ENCODE assay signal across 17 cellular contexts in the genomic region with DNA sequence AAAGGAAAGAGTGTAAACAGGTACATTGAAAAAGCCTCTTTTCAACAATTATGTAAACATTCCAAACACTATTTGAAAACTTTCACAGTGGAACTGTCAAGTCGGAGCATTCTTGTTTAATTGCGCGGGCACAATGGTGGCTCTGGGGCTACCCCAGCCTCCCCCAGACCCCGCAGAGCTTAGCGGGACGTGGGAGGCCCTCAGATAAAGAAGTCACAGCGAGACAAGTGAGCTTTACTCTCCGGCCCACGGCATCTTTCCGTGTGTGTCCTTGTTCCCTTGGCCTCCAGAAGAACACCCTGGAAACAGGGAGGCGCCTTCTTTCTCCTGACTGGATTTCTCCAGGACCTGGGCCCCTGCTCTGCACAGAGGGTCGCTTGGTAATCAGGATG.
DNase-seq lines count a peak whose midpoint lies in the region; ATAC-seq and TF ChIP-seq lines count a peak whose summit lies in the region.
"Had no signal": no experiment of that assay in that cellular context is flagged by ENCODE, and none has a peak within 500 bp of the region (broad histone marks: within the 10 kb centered on the region; RNA-seq: fewer than 3 reads in every experiment).

No MANE protein-coding gene starts in this region.

- H3K18ac ChIP-seq in mesendoderm (ENCODE audit: low read length), result peak overlapping the region; percentile 86

- H3K4me2 ChIP-seq in mesendoderm (ENCODE audit: low read length), result peak overlapping the region; percentile 35

- H2BK120ac ChIP-seq in mesendoderm (ENCODE audit: low read depth, low read length), result no peak overlapping the region

- H3K36me3 ChIP-seq in mesendoderm (ENCODE audit: control insufficient read depth, insufficient read depth, low read length) (no peaks in the 10 kb centered on the region), stomach smooth muscle (ENCODE audit: control insufficient read depth in 2 of 2, insufficient read depth in 2 of 2, low read length in 2 of 2) (no peaks in the 10 kb centered on the region)

- H2AK5ac ChIP-seq in mesendoderm (ENCODE audit: low read length), result no peak overlapping the region

- no peak overlapping the region for H3K23ac ChIP-seq in mesendoderm (ENCODE audit: low read length)

- no peak overlapping the region for H2BK15ac ChIP-seq in mesendoderm (replicated peaks; ENCODE audit: low read depth)

- H3K27me3 ChIP-seq in mesendoderm (ENCODE audit: insufficient read depth, low read length, poor library complexity) (no peaks in the 10 kb centered on the region), stomach smooth muscle (ENCODE audit: control insufficient read depth in 1 of 2, insufficient read depth in 2 of 2, low read length in 2 of 2) (peaks cover 15 to 17% of the 10 kb centered on the region in 2 donors)

- whole genome bisulfite sequencing in mesendoderm (ENCODE audit: extremely low coverage, insufficient coverage, low lambda C conversion rate), result no CpG with 5 or more reads among the region's 12 CpGs

- H3K79me2 ChIP-seq in mesendoderm (ENCODE audit: control insufficient read depth, insufficient read depth, low read length), result no peaks in the 10 kb centered on the region

- peak; percentile 40 for DNase-seq in activated CD8-positive, alpha-beta memory T cell treated with anti-CD3 and anti-CD28 coated beads for 24 hours
- no peak for DNase-seq in activated CD8-positive, alpha-beta memory T cell treated with anti-CD3 and anti-CD28 coated beads, Interleukin-2, amount 50 U/mL, for 48 hours
- DNase-seq in coronary artery (ENCODE audit: low spot score), result no peak
- DNase-seq in mesendoderm, result no peak
- no peak for DNase-seq in nucleus accumbens (lab: John Stamatoyannopoulos, UW)
- no peak for DNase-seq in NCI-H226
- DNase-seq: 8988T; activated CD4-positive, CD25-positive, alpha-beta regulatory T cell treated with anti-CD3 and anti-CD28 coated beads, Interleukin-2, amount 50 U/mL, for 72 hours; activated naive CD8-positive, alpha-beta T cell treated with anti-CD3 and anti-CD28 coated beads, Interleukin-2, amount 10 ng/mL, durations not matched to agents 7 days and 5 days; NCI-H146; right cardiac atrium; stimulated activated CD4-positive, alpha-beta T cell treated with anti-CD3 and anti-CD28 coated beads, Interleukin-4, amount 100 ng/mL, for 4 hours; T-helper 1 cell had no signal

- H4K5ac ChIP-seq in mesendoderm (ENCODE audit: low read length), result no peak overlapping the region

- H3K9ac ChIP-seq in mesendoderm (ENCODE audit: low read length), result peak overlapping the region; percentile 40
- no peak overlapping the region for H3K9ac ChIP-seq in stomach smooth muscle (ENCODE audit: low read length in 2 of 2)

- H3K9me3 ChIP-seq in stomach smooth muscle (ENCODE audit: control insufficient read depth in 2 of 2, low read length in 2 of 2), result no peaks in the 10 kb centered on the region

- H2BK5ac ChIP-seq in mesendoderm (ENCODE audit: low read length), result no peak overlapping the region

- no peaks in the 10 kb centered on the region for H3K79me1 ChIP-seq in mesendoderm (ENCODE audit: low read length)

- no peak overlapping the region for H4K8ac ChIP-seq in mesendoderm (ENCODE audit: low read depth, low read length)

- no peak for ATAC-seq in GM19455 (IDR thresholded peaks at IDR 0.05; ENCODE audit: unreplicated experiment)
- ATAC-seq: K562; right cardiac atrium; stimulated activated effector memory CD8-positive, alpha-beta T cell treated with anti-CD3 and anti-CD28 coated beads, Interleukin-12 subunit alpha, Interleukin-12 subunit beta, amount 100 ng/mL, for 72 hours had no signal

- no peak overlapping the region for H3K4ac ChIP-seq in mesendoderm (ENCODE audit: low read depth, low read length)

- H3K4me1 ChIP-seq in mesendoderm (ENCODE audit: control insufficient read depth, low read depth, low read length) (peaks cover 3% of the 10 kb centered on the region), stomach smooth muscle (ENCODE audit: control insufficient read depth, insufficient read depth, low read length) (peaks cover 8% of the 10 kb centered on the region)

- peak overlapping the region; percentile 52 for H3K56ac ChIP-seq in mesendoderm (ENCODE audit: low read length)

- TF ChIP-seq CTCF in coronary artery (IDR thresholded peaks at IDR 0.05), result no peak

- peak overlapping the region; percentile 51 for H3K4me3 ChIP-seq in coronary artery
- H3K4me3 ChIP-seq in mesendoderm (ENCODE audit: low read length), result no peak overlapping the region
- H3K4me3 ChIP-seq in stomach smooth muscle (ENCODE audit: low read length in 2 of 2), result peak overlapping the region; percentile 40 to 58
- H3K4me3 ChIP-seq: K562 had no signal

- H3K27ac ChIP-seq in coronary artery (no peak overlapping the region), mesendoderm (ENCODE audit: low read depth, low read length) (peak overlapping the region; percentile 16), stomach smooth muscle (ENCODE audit: low read length) (no peak overlapping the region)
